In genomic region chr3:13972679-13973379, GRCh38 we compare ENCODE assay signal across 1 cellular context.
TF ChIP-seq lines count a peak whose summit lies in the region.

No MANE protein-coding gene starts in this region.

TF ChIP-seq in K562, 482 proteins besides CTCF, POLR2A, EP300 and RAD21 (continued from another document and continues in another):
- TF ChIP-seq ZNF766 (CRISPR knock-in tag; conservative IDR thresholded peaks at IDR 0.05): no peak
- TF ChIP-seq DPF2 (IDR thresholded peaks at IDR 0.05): no peak
- TF ChIP-seq HSF4 (CRISPR knock-in tag; IDR thresholded peaks at IDR 0.05; ENCODE audit: borderline replicate concordance): no peak
- no peak for TF ChIP-seq YY1 (IDR thresholded peaks at IDR 0.05; ENCODE audit: borderline replicate concordance in 1 of 3, control insufficient read depth in 1 of 3, extremely low read depth in 1 of 3, insufficient read depth in 3 of 3, insufficient read length in 1 of 3, insufficient replicate concordance in 2 of 3, low read depth in 1 of 3, low read length in 2 of 3)
- TF ChIP-seq E2F8 (IDR thresholded peaks at IDR 0.05; ENCODE audit: low read depth, partially characterized antibody): no peak
- no peak for TF ChIP-seq ELF1 (tag; IDR thresholded peaks at IDR 0.05)
- no peak for TF ChIP-seq TFAP4 (CRISPR knock-in tag; IDR thresholded peaks at IDR 0.05; ENCODE audit: borderline replicate concordance)
- no peak for TF ChIP-seq HEY1 (CRISPR knock-in tag; IDR thresholded peaks at IDR 0.05; ENCODE audit: borderline replicate concordance)
- TF ChIP-seq ZKSCAN3 (CRISPR knock-in tag; IDR thresholded peaks at IDR 0.05): no peak
- no peak for TF ChIP-seq SP1 (CRISPR knock-in tag; IDR thresholded peaks at IDR 0.05)
- no peak for TF ChIP-seq TEAD4 (IDR thresholded peaks at IDR 0.05; ENCODE audit: low read length)
- no peak for TF ChIP-seq TEAD4 (CRISPR knock-in tag; IDR thresholded peaks at IDR 0.05; ENCODE audit: borderline replicate concordance)
- no peak for TF ChIP-seq BRD9 (IDR thresholded peaks at IDR 0.05; ENCODE audit: low read depth, partially characterized antibody)
- no peak for TF ChIP-seq ZBTB12 (CRISPR knock-in tag; IDR thresholded peaks at IDR 0.05)
- TF ChIP-seq U2AF2 (optimal IDR thresholded peaks at IDR 0.05; ENCODE audit: low read depth, low read length): no peak
- TF ChIP-seq RHOXF2B (CRISPR knock-in tag; conservative IDR thresholded peaks at IDR 0.05): no peak
- TF ChIP-seq TBL1XR1 (IDR thresholded peaks at IDR 0.05; ENCODE audit: low read length in 2 of 2): no peak
- TF ChIP-seq SMARCB1 (IDR thresholded peaks at IDR 0.05; ENCODE audit: insufficient read length, low read depth): no peak
- TF ChIP-seq ZNF717 (CRISPR knock-in tag; IDR thresholded peaks at IDR 0.05): no peak
- no peak for TF ChIP-seq ZNF398 (CRISPR knock-in tag; IDR thresholded peaks at IDR 0.05)
- peak; percentile 67 for TF ChIP-seq ZNF280A (IDR thresholded peaks at IDR 0.05; ENCODE audit: low read depth, partially characterized antibody)
- no peak for TF ChIP-seq KLF10 (CRISPR knock-in tag; IDR thresholded peaks at IDR 0.05)
- no peak for TF ChIP-seq TSC22D4 (tag; IDR thresholded peaks at IDR 0.05)
- TF ChIP-seq MTA3 (IDR thresholded peaks at IDR 0.05; ENCODE audit: borderline replicate concordance): no peak
- TF ChIP-seq ATF7 (IDR thresholded peaks at IDR 0.05): peak; percentile 30; the same call in 1 of the 2 replicates
- TF ChIP-seq ZNF197 (CRISPR knock-in tag; IDR thresholded peaks at IDR 0.05; ENCODE audit: low read depth): no peak
- no peak for TF ChIP-seq SAFB2 (IDR thresholded peaks at IDR 0.05; ENCODE audit: borderline replicate concordance, low read depth, low read length, severe bottlenecking)
- TF ChIP-seq ZNF324 (CRISPR knock-in tag; IDR thresholded peaks at IDR 0.05): no peak
- TF ChIP-seq NELFE (IDR thresholded peaks at IDR 0.05; ENCODE audit: insufficient read depth, insufficient read length): no peak
- 0 out of 2 replicates have a peak, but pooled peaks have one; percentile 9 for TF ChIP-seq JUN (IDR thresholded peaks at IDR 0.05; ENCODE audit: borderline replicate concordance, low read depth, low read length)
- no peak for TF ChIP-seq JUN (CRISPR knock-in tag; IDR thresholded peaks at IDR 0.05; ENCODE audit: borderline replicate concordance)
- no peak for TF ChIP-seq ZNF347 (CRISPR knock-in tag; IDR thresholded peaks at IDR 0.05; ENCODE audit: low read depth)
- no peak for TF ChIP-seq MYNN (IDR thresholded peaks at IDR 0.05)
- no peak for TF ChIP-seq MYNN (CRISPR knock-in tag; IDR thresholded peaks at IDR 0.05)
- no peak for TF ChIP-seq PTBP1 (IDR thresholded peaks at IDR 0.05; ENCODE audit: low read depth, low read length)
- TF ChIP-seq HINFP (tag; conservative IDR thresholded peaks at IDR 0.05; ENCODE audit: low read depth): no peak
- TF ChIP-seq ESRRA (IDR thresholded peaks at IDR 0.05; ENCODE audit: borderline replicate concordance, low read depth): no peak
- TF ChIP-seq SAFB (IDR thresholded peaks at IDR 0.05; ENCODE audit: borderline replicate concordance, low read depth, low read length): no peak
- no peak for TF ChIP-seq PRMT5 (CRISPR knock-in tag; IDR thresholded peaks at IDR 0.05)
- peak in 1 of 2 experiments; percentile 44 for TF ChIP-seq AFF1 (IDR thresholded peaks at IDR 0.05; ENCODE audit: low read depth in 1 of 2, partially characterized antibody in 2 of 2)
- no peak for TF ChIP-seq SMAD1 (IDR thresholded peaks at IDR 0.05; ENCODE audit: low read depth, low read length, partially characterized antibody)
- no peak for TF ChIP-seq POLR2B (IDR thresholded peaks at IDR 0.05; ENCODE audit: low read depth, partially characterized antibody)
- no peak for TF ChIP-seq CSDE1 (IDR thresholded peaks at IDR 0.05)
- no peak for TF ChIP-seq ZNF280B (CRISPR knock-in tag; IDR thresholded peaks at IDR 0.05)
- no peak for TF ChIP-seq SP2 (IDR thresholded peaks at IDR 0.05; ENCODE audit: extremely low read depth, low read depth, low read length, poor library complexity, severe bottlenecking)
- no peak for TF ChIP-seq ZNF354B (CRISPR knock-in tag; IDR thresholded peaks at IDR 0.05)
- no peak for TF ChIP-seq MTF1 (CRISPR knock-in tag; IDR thresholded peaks at IDR 0.05; ENCODE audit: borderline replicate concordance)
- no peak for TF ChIP-seq TFE3 (CRISPR knock-in tag; IDR thresholded peaks at IDR 0.05)
- TF ChIP-seq ZEB2 (IDR thresholded peaks at IDR 0.05): peak; percentile 99
- TF ChIP-seq ZNF282 (CRISPR knock-in tag; IDR thresholded peaks at IDR 0.05): no peak
- TF ChIP-seq THAP7 (CRISPR knock-in tag; IDR thresholded peaks at IDR 0.05): no peak
- TF ChIP-seq POLR3G (IDR thresholded peaks at IDR 0.05; ENCODE audit: extremely low read depth, insufficient read length, insufficient replicate concordance): no peak
- no peak for TF ChIP-seq RUNX1 (IDR thresholded peaks at IDR 0.05; ENCODE audit: low read depth)
